Comparison of ENCODE assay signal across 8 cellular contexts in genomic region chr9:36400332-36401178, GRCh38. TPM values are rescaled to one million over a fixed set of nuclear protein-coding genes. Genes with fewer than 3 reads are reported as not detected.
DNase-seq lines count a peak whose midpoint lies in the region; ATAC-seq and TF ChIP-seq lines count a peak whose summit lies in the region.

No MANE protein-coding gene starts in this region.

- peak overlapping the region; percentile 92 for H3K4me3 Mint-ChIP-seq in activated naive CD4-positive, alpha-beta T cell treated with anti-CD3 and anti-CD28 coated beads, Interleukin-2, amount 50 U/mL, for 24 hours
- H3K4me3 Mint-ChIP-seq in osteocyte (ENCODE audit: unreplicated experiment), result peak overlapping the region; percentile 91

- peaks cover 48% of the 10 kb centered on the region for H3K4me1 Mint-ChIP-seq in activated naive CD4-positive, alpha-beta T cell treated with anti-CD3 and anti-CD28 coated beads, Interleukin-2, amount 50 U/mL, for 24 hours
- peaks cover 35% of the 10 kb centered on the region for H3K4me1 Mint-ChIP-seq in osteocyte (ENCODE audit: unreplicated experiment)

- H3K36me3 Mint-ChIP-seq in activated naive CD4-positive, alpha-beta T cell treated with anti-CD3 and anti-CD28 coated beads, Interleukin-2, amount 50 U/mL, for 24 hours, result peaks cover 1% of the 10 kb centered on the region
- H3K36me3 Mint-ChIP-seq in osteocyte (ENCODE audit: unreplicated experiment), result no peaks in the 10 kb centered on the region

- peak overlapping the region; percentile 96 for H3K27ac Mint-ChIP-seq in activated naive CD4-positive, alpha-beta T cell treated with anti-CD3 and anti-CD28 coated beads, Interleukin-2, amount 50 U/mL, for 24 hours
- peak overlapping the region; percentile 96 for H3K27ac Mint-ChIP-seq in osteocyte (ENCODE audit: unreplicated experiment)

- peak overlapping the region; percentile 82 for H3K27ac ChIP-seq in SK-N-MC
- peak overlapping the region; percentile 79 to 93 for H3K27ac ChIP-seq in thoracic aorta

- H3K9me3 Mint-ChIP-seq in activated naive CD4-positive, alpha-beta T cell treated with anti-CD3 and anti-CD28 coated beads, Interleukin-2, amount 50 U/mL, for 24 hours, result no peaks in the 10 kb centered on the region
- no peaks in the 10 kb centered on the region for H3K9me3 Mint-ChIP-seq in osteocyte (ENCODE audit: unreplicated experiment)

- H3K9me3 ChIP-seq in SK-N-MC (ENCODE audit: low read depth, low read length), result no peaks in the 10 kb centered on the region; the same call in 1 of the 2 replicates
- no peaks in the 10 kb centered on the region for H3K9me3 ChIP-seq in thoracic aorta

- H3K4me3 ChIP-seq in GM06990 (replicated peaks; ENCODE audit: low read depth, low read length) (peak overlapping the region; percentile 80), HFF-Myc (replicated peaks; ENCODE audit: low read depth, low read length) (peak overlapping the region; percentile 65), SK-N-MC (peak overlapping the region; percentile 85), thoracic aorta (peak overlapping the region; percentile 95)

- TF ChIP-seq CTCF in GM06990 (IDR thresholded peaks at IDR 0.05; ENCODE audit: insufficient read depth, low read length, poor library complexity, severe bottlenecking) (no peak), HFF-Myc (IDR thresholded peaks at IDR 0.05; ENCODE audit: low read depth, low read length, missing control alignments) (no peak), osteocyte (IDR thresholded peaks at IDR 0.05) (no peak), thoracic aorta (IDR thresholded peaks at IDR 0.05) (no peak)

- no peaks in the 10 kb centered on the region for H3K27me3 ChIP-seq in GM06990 (replicated peaks; ENCODE audit: control insufficient read depth, insufficient read depth, low read length)
- no peaks in the 10 kb centered on the region for H3K27me3 ChIP-seq in thoracic aorta (replicated peaks; ENCODE audit: insufficient read depth)

- peak; percentile 94 for DNase-seq in GM06990 (ENCODE audit: extremely low read depth, insufficient read length)
- peak; percentile 39 for DNase-seq in HFF-Myc (ENCODE audit: extremely low read depth, low read depth)
- peak; percentile 79 for DNase-seq in MV-4-11 (lab: John Stamatoyannopoulos, UW)
- no peak for DNase-seq in SK-N-MC (ENCODE audit: low read depth, low spot score)
- peak; percentile 93 for DNase-seq in glomerular visceral epithelial cell (ENCODE audit: extremely low spot score)
- DNase-seq in osteocyte (ENCODE audit: extremely low spot score, unreplicated experiment), result peak; percentile 95
- DNase-seq in thoracic aorta (ENCODE audit: low spot score), result peak; percentile 21

- H3K36me3 ChIP-seq in GM06990 (ENCODE audit: control insufficient read depth, insufficient read depth, low read length), result no peaks in the 10 kb centered on the region; the same call in 1 of the 2 replicates
- peaks cover 20% of the 10 kb centered on the region for H3K36me3 ChIP-seq in SK-N-MC (ENCODE audit: insufficient read depth, low read length)
- H3K36me3 ChIP-seq in thoracic aorta, result no peaks in the 10 kb centered on the region

- ATAC-seq in thoracic aorta (ENCODE audit: insufficient number of reproducible peaks, low FRiP score, low read depth), result peak; percentile 87

- peak overlapping the region; percentile 85 for H3K9ac ChIP-seq in SK-N-MC (ENCODE audit: insufficient read length)

- H3K4me1 ChIP-seq in thoracic aorta (ENCODE audit: control insufficient read depth in 1 of 2, low read depth in 2 of 2), result peaks cover 20 to 31% of the 10 kb centered on the region in 2 donors

- H3K27me3 Mint-ChIP-seq in activated naive CD4-positive, alpha-beta T cell treated with anti-CD3 and anti-CD28 coated beads, Interleukin-2, amount 50 U/mL, for 24 hours, result no peaks in the 10 kb centered on the region
- no peaks in the 10 kb centered on the region for H3K27me3 Mint-ChIP-seq in osteocyte (ENCODE audit: unreplicated experiment)

RNA-seq across cellular contexts. Expression of gene RNF38, which starts 0.5 kb away (rescaled TPM):
- total RNA-seq in osteocyte (30.2 and 31.1 TPM in 2 replicates), thoracic aorta (10 to 100 TPM; 32.1 to 37.0 TPM)
